2 cellular contexts compared by ENCODE assay signal in genomic region chr18:57480724-57481123, GRCh38.
TF ChIP-seq lines count a peak whose summit lies in the region.

No MANE protein-coding gene starts in this region.

TF ChIP-seq in A549, 52 proteins besides CTCF, POLR2A, EP300 and RAD21 (continued from another document):
- TF ChIP-seq JUN (IDR thresholded peaks at IDR 0.05) (no peak), HES2 (IDR thresholded peaks at IDR 0.05) (no peak), NR3C1 (IDR thresholded peaks at IDR 0.05) (no peak), RCOR1 (IDR thresholded peaks at IDR 0.05; ENCODE audit: low read depth, low read length) (no peak), CHD4 (IDR thresholded peaks at IDR 0.05; ENCODE audit: borderline replicate concordance) (no peak), CHD2 (IDR thresholded peaks at IDR 0.05; ENCODE audit: low read length, partially characterized antibody) (no peak), SMC3 (IDR thresholded peaks at IDR 0.05) (no peak), BHLHE40 (IDR thresholded peaks at IDR 0.05; ENCODE audit: low read depth, low read length) (no peak), HOXB5 (CRISPR knock-in tag; IDR thresholded peaks at IDR 0.05) (no peak), ZC3H11A (IDR thresholded peaks at IDR 0.05) (no peak), CBX2 (IDR thresholded peaks at IDR 0.05; ENCODE audit: borderline replicate concordance, low read depth) (no peak)
- TF ChIP-seq, protein P1, sequence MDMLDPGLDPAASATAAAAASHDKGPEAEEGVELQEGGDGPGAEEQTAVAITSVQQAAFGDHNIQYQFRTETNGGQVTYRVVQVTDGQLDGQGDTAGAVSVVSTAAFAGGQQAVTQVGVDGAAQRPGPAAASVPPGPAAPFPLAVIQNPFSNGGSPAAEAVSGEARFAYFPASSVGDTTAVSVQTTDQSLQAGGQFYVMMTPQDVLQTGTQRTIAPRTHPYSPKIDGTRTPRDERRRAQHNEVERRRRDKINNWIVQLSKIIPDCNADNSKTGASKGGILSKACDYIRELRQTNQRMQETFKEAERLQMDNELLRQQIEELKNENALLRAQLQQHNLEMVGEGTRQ (IDR thresholded peaks at IDR 0.05) = no peak
- TF ChIP-seq, protein P2, sequence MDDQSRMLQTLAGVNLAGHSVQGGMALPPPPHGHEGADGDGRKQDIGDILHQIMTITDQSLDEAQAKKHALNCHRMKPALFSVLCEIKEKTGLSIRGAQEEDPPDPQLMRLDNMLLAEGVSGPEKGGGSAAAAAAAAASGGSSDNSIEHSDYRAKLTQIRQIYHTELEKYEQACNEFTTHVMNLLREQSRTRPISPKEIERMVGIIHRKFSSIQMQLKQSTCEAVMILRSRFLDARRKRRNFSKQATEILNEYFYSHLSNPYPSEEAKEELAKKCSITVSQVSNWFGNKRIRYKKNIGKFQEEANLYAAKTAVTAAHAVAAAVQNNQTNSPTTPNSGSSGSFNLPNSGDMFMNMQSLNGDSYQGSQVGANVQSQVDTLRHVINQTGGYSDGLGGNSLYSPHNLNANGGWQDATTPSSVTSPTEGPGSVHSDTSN (IDR thresholded peaks at IDR 0.05) = no peak

TF ChIP-seq in GM23338, 12 proteins besides CTCF, POLR2A, EP300 and RAD21 (continued from another document):
- TF ChIP-seq NANOG (IDR thresholded peaks at IDR 0.05; ENCODE audit: borderline replicate concordance) = no peak
- TF ChIP-seq, protein P3, sequence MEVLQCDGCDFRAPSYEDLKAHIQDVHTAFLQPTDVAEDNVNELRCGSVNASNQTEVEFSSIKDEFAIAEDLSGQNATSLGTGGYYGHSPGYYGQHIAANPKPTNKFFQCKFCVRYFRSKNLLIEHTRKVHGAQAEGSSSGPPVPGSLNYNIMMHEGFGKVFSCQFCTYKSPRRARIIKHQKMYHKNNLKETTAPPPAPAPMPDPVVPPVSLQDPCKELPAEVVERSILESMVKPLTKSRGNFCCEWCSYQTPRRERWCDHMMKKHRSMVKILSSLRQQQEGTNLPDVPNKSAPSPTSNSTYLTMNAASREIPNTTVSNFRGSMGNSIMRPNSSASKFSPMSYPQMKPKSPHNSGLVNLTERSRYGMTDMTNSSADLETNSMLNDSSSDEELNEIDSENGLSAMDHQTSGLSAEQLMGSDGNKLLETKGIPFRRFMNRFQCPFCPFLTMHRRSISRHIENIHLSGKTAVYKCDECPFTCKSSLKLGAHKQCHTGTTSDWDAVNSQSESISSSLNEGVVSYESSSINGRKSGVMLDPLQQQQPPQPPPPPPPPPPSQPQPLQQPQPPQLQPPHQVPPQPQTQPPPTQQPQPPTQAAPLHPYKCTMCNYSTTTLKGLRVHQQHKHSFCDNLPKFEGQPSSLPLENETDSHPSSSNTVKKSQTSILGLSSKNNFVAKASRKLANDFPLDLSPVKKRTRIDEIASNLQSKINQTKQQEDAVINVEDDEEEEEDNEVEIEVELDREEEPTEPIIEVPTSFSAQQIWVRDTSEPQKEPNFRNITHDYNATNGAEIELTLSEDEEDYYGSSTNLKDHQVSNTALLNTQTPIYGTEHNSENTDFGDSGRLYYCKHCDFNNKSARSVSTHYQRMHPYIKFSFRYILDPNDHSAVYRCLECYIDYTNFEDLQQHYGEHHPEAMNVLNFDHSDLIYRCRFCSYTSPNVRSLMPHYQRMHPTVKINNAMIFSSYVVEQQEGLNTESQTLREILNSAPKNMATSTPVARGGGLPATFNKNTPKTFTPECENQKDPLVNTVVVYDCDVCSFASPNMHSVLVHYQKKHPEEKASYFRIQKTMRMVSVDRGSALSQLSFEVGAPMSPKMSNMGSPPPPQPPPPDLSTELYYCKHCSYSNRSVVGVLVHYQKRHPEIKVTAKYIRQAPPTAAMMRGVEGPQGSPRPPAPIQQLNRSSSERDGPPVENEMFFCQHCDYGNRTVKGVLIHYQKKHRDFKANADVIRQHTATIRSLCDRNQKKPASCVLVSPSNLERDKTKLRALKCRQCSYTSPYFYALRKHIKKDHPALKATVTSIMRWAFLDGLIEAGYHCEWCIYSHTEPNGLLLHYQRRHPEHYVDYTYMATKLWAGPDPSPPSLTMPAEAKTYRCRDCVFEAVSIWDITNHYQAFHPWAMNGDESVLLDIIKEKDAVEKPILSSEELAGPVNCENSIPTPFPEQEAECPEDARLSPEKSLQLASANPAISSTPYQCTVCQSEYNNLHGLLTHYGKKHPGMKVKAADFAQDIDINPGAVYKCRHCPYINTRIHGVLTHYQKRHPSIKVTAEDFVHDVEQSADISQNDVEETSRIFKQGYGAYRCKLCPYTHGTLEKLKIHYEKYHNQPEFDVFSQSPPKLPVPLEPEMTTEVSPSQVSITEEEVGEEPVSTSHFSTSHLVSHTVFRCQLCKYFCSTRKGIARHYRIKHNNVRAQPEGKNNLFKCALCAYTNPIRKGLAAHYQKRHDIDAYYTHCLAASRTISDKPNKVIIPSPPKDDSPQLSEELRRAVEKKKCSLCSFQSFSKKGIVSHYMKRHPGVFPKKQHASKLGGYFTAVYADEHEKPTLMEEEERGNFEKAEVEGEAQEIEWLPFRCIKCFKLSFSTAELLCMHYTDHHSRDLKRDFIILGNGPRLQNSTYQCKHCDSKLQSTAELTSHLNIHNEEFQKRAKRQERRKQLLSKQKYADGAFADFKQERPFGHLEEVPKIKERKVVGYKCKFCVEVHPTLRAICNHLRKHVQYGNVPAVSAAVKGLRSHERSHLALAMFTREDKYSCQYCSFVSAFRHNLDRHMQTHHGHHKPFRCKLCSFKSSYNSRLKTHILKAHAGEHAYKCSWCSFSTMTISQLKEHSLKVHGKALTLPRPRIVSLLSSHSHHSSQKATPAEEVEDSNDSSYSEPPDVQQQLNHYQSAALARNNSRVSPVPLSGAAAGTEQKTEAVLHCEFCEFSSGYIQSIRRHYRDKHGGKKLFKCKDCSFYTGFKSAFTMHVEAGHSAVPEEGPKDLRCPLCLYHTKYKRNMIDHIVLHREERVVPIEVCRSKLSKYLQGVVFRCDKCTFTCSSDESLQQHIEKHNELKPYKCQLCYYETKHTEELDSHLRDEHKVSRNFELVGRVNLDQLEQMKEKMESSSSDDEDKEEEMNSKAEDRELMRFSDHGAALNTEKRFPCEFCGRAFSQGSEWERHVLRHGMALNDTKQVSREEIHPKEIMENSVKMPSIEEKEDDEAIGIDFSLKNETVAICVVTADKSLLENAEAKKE (CRISPR knock-in tag; IDR thresholded peaks at IDR 0.05) = no peak
- no peak for TF ChIP-seq STAT1 (IDR thresholded peaks at IDR 0.05; ENCODE audit: unreplicated experiment)
- TF ChIP-seq EZH2 (IDR thresholded peaks at IDR 0.05; ENCODE audit: low read depth, unreplicated experiment) = no peak
- TF ChIP-seq ZNF114 (CRISPR knock-in tag; IDR thresholded peaks at IDR 0.05) = no peak
- TF ChIP-seq REST (IDR thresholded peaks at IDR 0.05; ENCODE audit: unreplicated experiment) = no peak
- TF ChIP-seq CREB1 (CRISPR knock-in tag; IDR thresholded peaks at IDR 0.05; ENCODE audit: low read depth) = no peak
- no peak for TF ChIP-seq JUNB (IDR thresholded peaks at IDR 0.05; ENCODE audit: unreplicated experiment)
- TF ChIP-seq, protein P4, sequence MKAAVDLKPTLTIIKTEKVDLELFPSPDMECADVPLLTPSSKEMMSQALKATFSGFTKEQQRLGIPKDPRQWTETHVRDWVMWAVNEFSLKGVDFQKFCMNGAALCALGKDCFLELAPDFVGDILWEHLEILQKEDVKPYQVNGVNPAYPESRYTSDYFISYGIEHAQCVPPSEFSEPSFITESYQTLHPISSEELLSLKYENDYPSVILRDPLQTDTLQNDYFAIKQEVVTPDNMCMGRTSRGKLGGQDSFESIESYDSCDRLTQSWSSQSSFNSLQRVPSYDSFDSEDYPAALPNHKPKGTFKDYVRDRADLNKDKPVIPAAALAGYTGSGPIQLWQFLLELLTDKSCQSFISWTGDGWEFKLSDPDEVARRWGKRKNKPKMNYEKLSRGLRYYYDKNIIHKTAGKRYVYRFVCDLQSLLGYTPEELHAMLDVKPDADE (IDR thresholded peaks at IDR 0.05) = no peak
- no peak for TF ChIP-seq POLR2AphosphoS5 (IDR thresholded peaks at IDR 0.05; ENCODE audit: low read depth)
- TF ChIP-seq ZNF331 (CRISPR knock-in tag; IDR thresholded peaks at IDR 0.05; ENCODE audit: low read depth) = no peak
